In genomic region chr3:151908399-151908798, GRCh38 we compare ENCODE assay signal across 34 cellular contexts. TPM values are rescaled to one million over a fixed set of nuclear protein-coding genes. Genes with fewer than 3 reads are reported as not detected.
"Had no signal": no experiment of that assay in that cellular context is flagged by ENCODE, and none has a peak within 500 bp of the region (broad histone marks: within the 10 kb centered on the region; RNA-seq: fewer than 3 reads in every experiment).

No MANE protein-coding gene starts in this region.

- H3K36me3 ChIP-seq: ascending aorta, cardiac muscle cell, WERI-Rb-1 had no signal

- DNase-seq: activated CD4-positive, alpha-beta memory T cell treated with anti-CD3 and anti-CD28 coated beads, Interleukin-2, amount 10 ng/mL, durations not matched to agents 7 days and 5 days; activated CD4-positive, alpha-beta T cell treated with anti-CD3 and anti-CD28 coated beads for 1 hour; activated CD4-positive, alpha-beta T cell treated with anti-CD3 and anti-CD28 coated beads for 36 hours; activated CD4-positive, alpha-beta T cell treated with anti-CD3 and anti-CD28 coated beads for 48 hours; activated CD4-positive, alpha-beta T cell treated with anti-CD3 and anti-CD28 coated beads, Interleukin-2, amount 10 ng/mL, durations not matched to agents 7 days and 5 days; activated CD4-positive, alpha-beta T cell treated with anti-CD3 and anti-CD28 coated beads, Interleukin-2, amount 50 U/mL, for 48 hours; activated CD4-positive, CD25-positive, alpha-beta regulatory T cell; activated CD8-positive, alpha-beta memory T cell treated with anti-CD3 and anti-CD28 coated beads for 24 hours; activated CD8-positive, alpha-beta memory T cell treated with anti-CD3 and anti-CD28 coated beads, Interleukin-2, amount 10 ng/mL, durations not matched to agents 7 days and 5 days; activated CD8-positive, alpha-beta memory T cell treated with anti-CD3 and anti-CD28 coated beads, Interleukin-2, amount 50 U/mL, for 48 hours; activated CD8-positive, alpha-beta T cell treated with anti-CD3 and anti-CD28 coated beads, Interleukin-2, amount 10 ng/mL, durations not matched to agents 7 days and 5 days; activated effector memory CD4-positive, alpha-beta T cell treated with Interleukin-2 at 50 U/mL for 16 hours; activated gamma-delta T cell; activated naive CD4-positive, alpha-beta T cell treated with anti-CD3 and anti-CD28 coated beads, Interleukin-2, amount 10 ng/mL, durations not matched to agents 7 days and 5 days; activated naive CD4-positive, alpha-beta T cell treated with Interleukin-2 at 50 U/mL for 16 hours; activated naive CD8-positive, alpha-beta T cell treated with anti-CD3 and anti-CD28 coated beads, Interleukin-2, amount 10 ng/mL, durations not matched to agents 7 days and 5 days; activated naive CD8-positive, alpha-beta T cell treated with anti-CD3 and anti-CD28 coated beads, Interleukin-2, amount 50 U/mL, for 24 hours; activated T-cell treated with anti-CD3 and anti-CD28 coated beads, Interleukin-2, amount 50 U/mL, for 24 hours; activated T-cell treated with anti-CD3 and anti-CD28 coated beads, Interleukin-2, amount 50 U/mL, for 48 hours; amygdala; anterior cingulate cortex; caudate nucleus; cerebellar nuclear complex; T-helper 1 cell; T-helper 2 cell; T-helper 9 cell; WERI-Rb-1 had no signal

- ATAC-seq: activated CD4-positive, alpha-beta T cell treated with anti-CD3 and anti-CD28 coated beads for 36 hours; activated CD4-positive, CD25-positive, alpha-beta regulatory T cell treated with anti-CD3 and anti-CD28 coated beads, Interleukin-2, amount 50 U/mL, for 24 hours; activated CD8-positive, alpha-beta memory T cell treated with anti-CD3 and anti-CD28 coated beads, Interleukin-2, amount 10 ng/mL, durations not matched to agents 7 days and 5 days; activated CD8-positive, alpha-beta T cell treated with anti-CD3 and anti-CD28 coated beads, Interleukin-2, amount 10 ng/mL, durations not matched to agents 7 days and 5 days; activated naive CD8-positive, alpha-beta T cell treated with anti-CD3 and anti-CD28 coated beads, Interleukin-2, amount 50 U/mL, for 24 hours; WTC11 had no signal

- H3K27me3 ChIP-seq: ascending aorta, cardiac muscle cell had no signal

- H3K4me3 ChIP-seq: ascending aorta, cardiac muscle cell had no signal

- H3K27ac ChIP-seq: cardiac muscle cell, WERI-Rb-1 had no signal

- FAIRE-seq: bronchial epithelial cell, TTC549 had no signal

- H3K9me3 ChIP-seq: ascending aorta had no signal

RNA-seq across cellular contexts. Expression of gene SUCNR1, which starts 35.0 kb away (rescaled TPM):
- total RNA-seq: activated CD4-positive, alpha-beta memory T cell treated with anti-CD3 and anti-CD28 coated beads, Interleukin-2, amount 10 ng/mL, durations not matched to agents 7 days and 5 days; activated CD4-positive, alpha-beta T cell treated with anti-CD3 and anti-CD28 coated beads for 36 hours; activated CD4-positive, alpha-beta T cell treated with anti-CD3 and anti-CD28 coated beads, Interleukin-2, amount 10 ng/mL, durations not matched to agents 7 days and 5 days; activated CD8-positive, alpha-beta memory T cell treated with anti-CD3 and anti-CD28 coated beads, Interleukin-2, amount 10 ng/mL, durations not matched to agents 7 days and 5 days; activated CD8-positive, alpha-beta T cell treated with anti-CD3 and anti-CD28 coated beads, Interleukin-2, amount 10 ng/mL, durations not matched to agents 7 days and 5 days; activated T-helper 2 cell treated with anti-CD3 and anti-CD28 coated beads, Interferon-gamma antibody, Interleukin-2, Interleukin-4, amounts not matched to agents 10 μg/mL and 5 μg/mL and 100 μg/mL, durations not matched to agents 14 hours and 24 hours and 36 hours; bronchial epithelial cell; cardiac muscle cell; WTC11 had no signal
- polyA plus RNA-seq: cardiac muscle cell had no signal
